Comparison of ENCODE assay signal across 11 cellular contexts in genomic region chr7:73770860-73771665, GRCh38. TPM values are rescaled to one million over a fixed set of nuclear protein-coding genes. Genes with fewer than 3 reads are reported as not detected.
DNase-seq lines count a peak whose midpoint lies in the region; ATAC-seq and TF ChIP-seq lines count a peak whose summit lies in the region.
"Had no signal": no experiment of that assay in that cellular context is flagged by ENCODE, and none has a peak within 500 bp of the region (broad histone marks: within the 10 kb centered on the region; RNA-seq: fewer than 3 reads in every experiment).

No MANE protein-coding gene starts in this region.

- H3K9me3 ChIP-seq in Peyer's patch (no peaks in the 10 kb centered on the region), iPS-18a (ENCODE audit: control insufficient read depth, low read depth, low read length) (no peaks in the 10 kb centered on the region), aorta (ENCODE audit: control insufficient read depth, low read length) (no peaks in the 10 kb centered on the region), gastrocnemius medialis (no peaks in the 10 kb centered on the region)

- WGBS in aorta, 2 donors = 59 to 66% methylated on average over 17 of the region's 17 CpGs

- peaks cover 0 to 9% (median 0%) of the 10 kb centered on the region in 3 donors for H3K36me3 ChIP-seq in Peyer's patch
- H3K36me3 ChIP-seq in iPS-18a (ENCODE audit: control insufficient read depth, low read depth, low read length) = no peaks in the 10 kb centered on the region
- no peaks in the 10 kb centered on the region for H3K36me3 ChIP-seq in aorta (ENCODE audit: control insufficient read depth in 1 of 2, insufficient read depth in 2 of 2, low read length in 1 of 2)
- no peaks in the 10 kb centered on the region for H3K36me3 ChIP-seq in gastrocnemius medialis

- H3K9ac ChIP-seq in iPS-18a (ENCODE audit: low read length) = peak overlapping the region; percentile 26

- in situ Hi-C loops in gastrocnemius medialis (cut with MboI; ENCODE audit: low sequenced_read_pairs in 4 of 4) = no loop called here

- H3K27ac ChIP-seq in Peyer's patch = peak overlapping the region in 3 of 4 donors; percentile 82 to 99 (median 94)
- H3K27ac ChIP-seq in iPS-18a (ENCODE audit: low read length) = no peak overlapping the region
- H3K27ac ChIP-seq in aorta (ENCODE audit: low read depth in 1 of 2, low read length in 2 of 2) = no peak overlapping the region
- no peak overlapping the region for H3K27ac ChIP-seq in gastrocnemius medialis
- H3K27ac ChIP-seq: skin epidermis had no signal

- intact Hi-C loops in sciatic nerve (cut with DNase I) (no loop called here), aorta (cut with DNase I) (no loop called here), gastrocnemius medialis (cut with DNase I; ENCODE audit: low total_unique reads) (no loop called here)

- peaks cover 0 to 8% of the 10 kb centered on the region in 2 donors for H3K27me3 ChIP-seq in Peyer's patch
- no peaks in the 10 kb centered on the region for H3K27me3 ChIP-seq in iPS-18a (ENCODE audit: control insufficient read depth, insufficient read depth, low read length)
- H3K27me3 ChIP-seq in aorta (ENCODE audit: control insufficient read depth in 1 of 2, insufficient read depth in 2 of 2, low read length in 1 of 2) = no peaks in the 10 kb centered on the region
- H3K27me3 ChIP-seq in gastrocnemius medialis = peaks cover 33 to 58% (median 51%) of the 10 kb centered on the region in 3 donors

- no peak for ATAC-seq in sciatic nerve
- no peak for ATAC-seq in HG03457 (IDR thresholded peaks at IDR 0.05; ENCODE audit: unreplicated experiment)
- ATAC-seq in aorta (ENCODE audit: low FRiP score) = no peak
- ATAC-seq in gastrocnemius medialis = no peak

- peak; percentile 63 for DNase-seq in ELF-1 (ENCODE audit: low read depth, low spot score)
- DNase-seq in Peyer's patch = no peak
- peak; percentile 12 for DNase-seq in sciatic nerve (ENCODE audit: low spot score)
- DNase-seq in NCI-H748 treated with DMSO at 0.1 percent for 48 hours (lab: John Stamatoyannopoulos, UW) = no peak
- DNase-seq in aorta = no peak
- no peak for DNase-seq in gastrocnemius medialis
- DNase-seq: activated naive CD4-positive, alpha-beta T cell treated with anti-CD3 and anti-CD28 coated beads for 36 hours; left cardiac atrium had no signal

- no peak for TF ChIP-seq CTCF in Peyer's patch (IDR thresholded peaks at IDR 0.05)
- TF ChIP-seq CTCF in gastrocnemius medialis (IDR thresholded peaks at IDR 0.05 in 4 of 5, conservative IDR thresholded peaks at IDR 0.05 in 1 of 5) = no peak

- H3K4me3 ChIP-seq in Peyer's patch (peak overlapping the region in 3 of 4 donors; percentile 45 to 64 (median 62)), iPS-18a (ENCODE audit: low read length) (peak overlapping the region; percentile 67), aorta (ENCODE audit: low read length in 2 of 2) (no peak overlapping the region), gastrocnemius medialis (no peak overlapping the region)

- H3K4me1 ChIP-seq in Peyer's patch (peaks cover 0 to 16% (median 0%) of the 10 kb centered on the region in 4 donors), iPS-18a (ENCODE audit: control insufficient read depth, low read depth, low read length) (no peaks in the 10 kb centered on the region), aorta (ENCODE audit: control insufficient read depth in 1 of 2, insufficient read depth in 2 of 2, low read length in 2 of 2) (no peaks in the 10 kb centered on the region), gastrocnemius medialis (peaks cover 0 to 5% of the 10 kb centered on the region in 2 donors)

- peak in 1 of 2 donors; percentile 69 for TF ChIP-seq POLR2A in Peyer's patch (IDR thresholded peaks at IDR 0.05)
- no peak for TF ChIP-seq POLR2A in gastrocnemius medialis (IDR thresholded peaks at IDR 0.05)

RNA-seq across cellular contexts. Expression of gene CLDN3, which starts 1.0 kb away (rescaled TPM):
- 100 to 1,000 TPM in 3 of 4 donors, 10 to 100 TPM in 1; 55.3 to 944 (median 831) TPM for total RNA-seq in Peyer's patch
- total RNA-seq in sciatic nerve = not detected
- total RNA-seq in aorta = not detected
- polyA plus RNA-seq in aorta = 10 to 100 TPM in 1 of 2 donors, 1 to 10 TPM in 1; 1.3 to 17.4 TPM
- total RNA-seq in gastrocnemius medialis = 1 to 10 TPM in 1 of 4 donors, not detected in 3; 5.0 TPM
- total RNA-seq: activated naive CD4-positive, alpha-beta T cell treated with anti-CD3 and anti-CD28 coated beads for 36 hours; left cardiac atrium had no signal

RNA-seq across cellular contexts. Expression of gene ABHD11, which starts 32.5 kb away (rescaled TPM):
- total RNA-seq in Peyer's patch (100 to 1,000 TPM in 2 of 4 donors, 10 to 100 TPM in 2; 65.9 to 156 (median 98.5) TPM), sciatic nerve (10.7 TPM), aorta (10 to 100 TPM; 11.2 to 11.4 TPM), gastrocnemius medialis (1 to 10 TPM; 3.2 to 9.4 (median 7.6) TPM)
- polyA plus RNA-seq in aorta = 10 to 100 TPM; 15.3 to 32.5 TPM

RNA-seq across cellular contexts. Expression of gene STX1A, which starts 51.6 kb away (rescaled TPM):
- total RNA-seq in Peyer's patch (10 to 100 TPM in 3 of 4 donors, 1 to 10 TPM in 1; 5.6 to 27.3 (median 23.3) TPM), sciatic nerve (7.5 TPM), aorta (10 to 100 TPM; 10.2 to 14.7 TPM), gastrocnemius medialis (1 to 10 TPM in 3 of 4 donors, under 1 TPM in 1; 0.83 to 8.1 (median 3.2) TPM)
- 10 to 100 TPM in 1 of 2 donors, 1 to 10 TPM in 1; 2.6 to 13.4 TPM for polyA plus RNA-seq in aorta

RNA-seq across cellular contexts. Expression of gene CLDN4, which starts 59.7 kb away (rescaled TPM):
- total RNA-seq in Peyer's patch (100 to 1,000 TPM in 3 of 4 donors, 10 to 100 TPM in 1; 83.3 to 551 (median 450) TPM), sciatic nerve (0.85 TPM), aorta (under 1 TPM; 0.19 to 0.84 TPM), gastrocnemius medialis (1 to 10 TPM in 1 of 4 donors, under 1 TPM in 3; 0.16 to 3.7 (median 0.42) TPM)
- polyA plus RNA-seq in aorta = 10 to 100 TPM in 1 of 2 donors, under 1 TPM in 1; 0.69 to 16.9 TPM

Comparison
In these comparisons a context has a peak if more than half of its experiments do, and no peak if none do; other contexts are left out.
1. DNase-seq: peak in ELF-1 (single experiment) and sciatic nerve (single experiment); none in Peyer's patch (0 of 3), NCI-H748 treated with DMSO at 0.1 percent for 48 hours (single experiment), aorta (0 of 2) and gastrocnemius medialis (0 of 2).
2. H3K27ac ChIP-seq: peak in Peyer's patch (3 of 4); none in iPS-18a (single experiment), aorta (0 of 2) and gastrocnemius medialis (0 of 4).
3. H3K4me3 ChIP-seq: peak in Peyer's patch (3 of 4) and iPS-18a (single experiment); none in aorta (0 of 2) and gastrocnemius medialis (0 of 4).
4. RNA of gene CLDN3, which starts 1.0 kb away (total RNA-seq): 55.3 to 944 TPM in Peyer's patch; 5.0 TPM in gastrocnemius medialis, not detected in aorta and not detected in sciatic nerve (single experiment); every median in the first group is over 4 times any median in the second.